ENCODE assay signal across 15 cellular contexts in genomic region chr3:104952587-104952986, GRCh38.
DNase-seq lines count a peak whose midpoint lies in the region; ATAC-seq, FAIRE-seq and TF ChIP-seq lines count a peak whose summit lies in the region.
"Had no signal": no experiment of that assay in that cellular context is flagged by ENCODE, and none has a peak within 500 bp of the region (broad histone marks: within the 10 kb centered on the region; RNA-seq: fewer than 3 reads in every experiment).

No MANE protein-coding gene starts in this region.

- no peaks in the 10 kb centered on the region for H3K36me3 ChIP-seq in upper lobe of right lung

- no peak overlapping the region for H3K4me3 ChIP-seq in upper lobe of right lung
- H3K4me3 ChIP-seq: skin epidermis had no signal

- peak; percentile 97 for ATAC-seq in upper lobe of right lung
- ATAC-seq: activated T-cell treated with anti-CD3 and anti-CD28 coated beads, Interleukin-2, amount 50 U/mL, for 4 hours had no signal

- H3K27me3 ChIP-seq in upper lobe of right lung, result no peaks in the 10 kb centered on the region

- TF ChIP-seq POLR2A in GM12891 (IDR thresholded peaks at IDR 0.05; ENCODE audit: low read depth, low read length), result no peak

- H3K27ac ChIP-seq in upper lobe of right lung, result no peak overlapping the region
- H3K27ac ChIP-seq: skin epidermis, VCaP had no signal

- intact Hi-C loops in upper lobe of right lung (cut with DNase I), result no loop called here

- DNase-seq in HPDE6-E6E7 (ENCODE audit: extremely low spot score) (peak; percentile 5), astrocyte of the hippocampus (ENCODE audit: low read depth, low spot score) (peak; percentile 88), hepatic stellate cell (ENCODE audit: low spot score) (peak; percentile 82), upper lobe of right lung (no peak), GM12891 (ENCODE audit: insufficient read length, low spot score) (no peak), cortex of kidney (lab: John Stamatoyannopoulos, UW) (no peak), T-helper 2 cell (no peak)
- DNase-seq in activated CD8-positive, alpha-beta memory T cell treated with anti-CD3 and anti-CD28 coated beads, Interleukin-2, amount 50 U/mL, for 48 hours, result no peak
- DNase-seq: activated T-cell treated with anti-CD3 and anti-CD28 coated beads, Interleukin-2, amount 50 U/mL, for 4 hours; caudate nucleus; DND-41; glutamatergic neuron; NCI-H2107 had no signal

- no peaks in the 10 kb centered on the region for H3K9me3 ChIP-seq in upper lobe of right lung

- FAIRE-seq in GM12891 (lab: Jason Lieb, UNC), result no peak

- TF ChIP-seq CTCF in upper lobe of right lung (IDR thresholded peaks at IDR 0.05), result no peak

- H3K4me1 ChIP-seq in upper lobe of right lung, result no peaks in the 10 kb centered on the region

TF ChIP-seq in GM12891, 5 proteins besides CTCF, POLR2A, EP300 and RAD21:
- no peak for TF ChIP-seq PAX5 (IDR thresholded peaks at IDR 0.05; ENCODE audit: insufficient read depth, low read length, severe bottlenecking)
- TF ChIP-seq POLR2AphosphoS5 (IDR thresholded peaks at IDR 0.05; ENCODE audit: low read depth, low read length), result no peak
- no peak for TF ChIP-seq SPI1 (IDR thresholded peaks at IDR 0.05; ENCODE audit: low read depth, low read length)
- TF ChIP-seq POU2F2 (IDR thresholded peaks at IDR 0.05; ENCODE audit: low read depth, low read length), result no peak
- no peak for TF ChIP-seq TAF1 (IDR thresholded peaks at IDR 0.05; ENCODE audit: low read depth, low read length)

Comparison
In these comparisons a context has a peak if more than half of its experiments do, and no peak if none do; other contexts are left out.
1. DNase-seq: peak in HPDE6-E6E7 (single experiment), astrocyte of the hippocampus (single experiment) and hepatic stellate cell (single experiment); none in upper lobe of right lung (single experiment), activated CD8-positive, alpha-beta memory T cell treated with anti-CD3 and anti-CD28 coated beads, Interleukin-2, amount 50 U/mL, for 48 hours (single experiment), GM12891 (single experiment), cortex of kidney (single experiment) and T-helper 2 cell (0 of 5).